10 cellular contexts compared by ENCODE assay signal in genomic region chr19:6233827-6234511, GRCh38. TPM values are rescaled to one million over a fixed set of nuclear protein-coding genes. Genes with fewer than 3 reads are reported as not detected.
DNase-seq lines count a peak whose midpoint lies in the region; FAIRE-seq and TF ChIP-seq lines count a peak whose summit lies in the region.
"Had no signal": no experiment of that assay in that cellular context is flagged by ENCODE, and none has a peak within 500 bp of the region (broad histone marks: within the 10 kb centered on the region; RNA-seq: fewer than 3 reads in every experiment).

No MANE protein-coding gene starts in this region.

- CTCF ChIA-PET in H1 (lab: Charles Lee; ENCODE audit: partially characterized antibody): interaction anchor here (0.6 to 6.0 kb wide), 7 partner anchors 11 to 485 kb away, joined by 3 to 40 read pairs (median 6); no protein-coding TSS in a partner anchor
- CTCF ChIA-PET in CD8-positive, alpha-beta memory T cell (lab: Charles Lee): interaction anchor here (1.3 kb wide), 1 partner anchor 15 kb away, joined by 4 read pairs; no protein-coding TSS in a partner anchor

- H3K36me3 ChIP-seq in BE2C (peaks cover 12% of the 10 kb centered on the region), H1 (ENCODE audit: control insufficient read depth in 2 of 4, insufficient read depth in 4 of 4, low read length in 3 of 4) (peaks cover 0 to 7% (median 3%) of the 10 kb centered on the region in 4 experiments; a peak in 6 of 8 replicates)
- no peaks in the 10 kb centered on the region for H3K36me3 ChIP-seq in CD8-positive, alpha-beta memory T cell (ENCODE audit: insufficient read depth, low read length)

- peaks cover 0 to 83% of the 10 kb centered on the region in 2 experiments; a peak in 3 of 4 replicates for H3K79me2 ChIP-seq in H1 (ENCODE audit: control insufficient read depth in 1 of 2, insufficient read depth in 2 of 2, low read length in 2 of 2)

- FAIRE-seq in H1 (lab: Jason Lieb, UNC): no peak
- no peak for FAIRE-seq in RCC 7860 (lab: Jason Lieb, UNC)

- no peaks in the 10 kb centered on the region for H3K27me3 ChIP-seq in BE2C
- H3K27me3 ChIP-seq in H1 (replicated peaks in 1 of 4; ENCODE audit: control insufficient read depth in 3 of 4, extremely low read depth in 1 of 4, insufficient read depth in 3 of 4, low read length in 3 of 4): no peaks in the 10 kb centered on the region
- no peaks in the 10 kb centered on the region for H3K27me3 ChIP-seq in CD8-positive, alpha-beta memory T cell (ENCODE audit: insufficient read depth, low read length, poor library complexity, severe bottlenecking)

- H3K27ac Mint-ChIP-seq in neural crest cell (ENCODE audit: unreplicated experiment): peak overlapping the region; percentile 43
- peak overlapping the region in 2 of 8 donors; percentile 17 to 43 for H3K27ac Mint-ChIP-seq in CD8-positive, alpha-beta memory T cell

- H3K36me3 Mint-ChIP-seq in neural crest cell (ENCODE audit: low read depth): peaks cover 4% of the 10 kb centered on the region
- H3K36me3 Mint-ChIP-seq in CD8-positive, alpha-beta memory T cell: peaks cover 0 to 22% (median 0%) of the 10 kb centered on the region in 3 donors

- H4K20me1 ChIP-seq in H1 (replicated peaks in 1 of 2; ENCODE audit: control insufficient read depth in 1 of 2, insufficient read depth in 2 of 2, low read length in 2 of 2): peaks cover 24 to 45% of the 10 kb centered on the region in 2 experiments

- no peak overlapping the region for H2BK20ac ChIP-seq in H1 (ENCODE audit: low read length)

- H3K4me3 Mint-ChIP-seq in neural crest cell: no peak overlapping the region
- H3K4me3 Mint-ChIP-seq in CD8-positive, alpha-beta memory T cell: no peak overlapping the region

- H2BK12ac ChIP-seq in H1 (ENCODE audit: low read depth, low read length): no peak overlapping the region

- H3K18ac ChIP-seq in H1 (ENCODE audit: extremely low read depth, low read length): no peak overlapping the region

- H2AK5ac ChIP-seq in H1 (ENCODE audit: low read depth, low read length): no peak overlapping the region

- peaks cover 36% of the 10 kb centered on the region for H3K4me1 ChIP-seq in BE2C
- peaks cover 0 to 10% (median 2%) of the 10 kb centered on the region in 4 experiments; a peak in 3 of 7 replicates for H3K4me1 ChIP-seq in H1 (replicated peaks in 1 of 4; ENCODE audit: control insufficient read depth in 3 of 4, insufficient read depth in 4 of 4, low read length in 3 of 4)
- H3K4me1 ChIP-seq in CD8-positive, alpha-beta memory T cell (ENCODE audit: insufficient read depth, low read length): peaks cover 4% of the 10 kb centered on the region

- POLR2A ChIA-PET in H1 (lab: Charles Lee; ENCODE audit: partially characterized antibody): interaction anchor here (0.5 to 1.2 kb wide), 4 partner anchors 10 to 32 kb away, joined by 3 to 4 read pairs (median 3); no protein-coding TSS in a partner anchor
- POLR2A ChIA-PET in CD8-positive, alpha-beta memory T cell (lab: Charles Lee): no interaction called here

- no peak overlapping the region for H3K4me3 ChIP-seq in BE2C (ENCODE audit: low read depth, low read length)
- H3K4me3 ChIP-seq in H1 (ENCODE audit: extremely low read depth in 1 of 4, insufficient read depth in 2 of 4, low read depth in 3 of 4, low read length in 4 of 4): no peak overlapping the region
- H3K4me3 ChIP-seq in CD8-positive, alpha-beta memory T cell (ENCODE audit: low read length): no peak overlapping the region

- WGBS in H1 (ENCODE audit: extremely low coverage in 1 of 2, insufficient coverage in 1 of 2, insufficient read length in 1 of 2, insufficient replicate concordance in 2 of 2, low coverage in 1 of 2, low lambda C conversion rate in 2 of 2, missing lambda C conversion rate in 1 of 2), 2 experiments: 94% methylated on average over 17 of the region's 21 CpGs; no CpG with 5 or more reads in 1 of the 2 experiments

- H4K5ac ChIP-seq in H1 (ENCODE audit: insufficient read length, low read depth, low read length): no peak overlapping the region

- peaks cover 39% of the 10 kb centered on the region for H3K79me1 ChIP-seq in H1 (ENCODE audit: low read depth, low read length)

- H3K9ac ChIP-seq in H1 (replicated peaks in 1 of 4; ENCODE audit: extremely low read depth in 1 of 4, low read depth in 3 of 4, low read length in 3 of 4): no peak overlapping the region

- peak; percentile 67 for DNase-seq in BE2C
- peak; percentile 51 for DNase-seq in LHCN-M2 (ENCODE audit: low read depth)
- DNase-seq in H1 (ENCODE audit: low read depth in 1 of 2, low spot score in 2 of 2): no peak
- no peak for DNase-seq in neural crest cell (ENCODE audit: low read depth, low spot score)
- DNase-seq in activated effector memory CD4-positive, alpha-beta T cell treated with Interleukin-2 at 50 U/mL for 16 hours: no peak
- DNase-seq in RCC 7860 (ENCODE audit: low spot score): no peak
- no peak for DNase-seq in effector CD8-positive, alpha-beta T cell (lab: John Stamatoyannopoulos, UW)
- no peak for DNase-seq in CD8-positive, alpha-beta memory T cell
- DNase-seq: DND-41, NCI-H446 had no signal

- TF ChIP-seq CTCF in BE2C (IDR thresholded peaks at IDR 0.05; ENCODE audit: low read depth, low read length) (no peak), H1 (IDR thresholded peaks at IDR 0.05; ENCODE audit: control extremely low read depth in 1 of 3, insufficient read depth in 1 of 3, low read depth in 1 of 3, low read length in 3 of 3) (no peak), neural crest cell (conservative IDR thresholded peaks at IDR 0.05) (no peak)

- H4K91ac ChIP-seq in H1 (replicated peaks; ENCODE audit: insufficient read length, low read length): no peak overlapping the region

- no peaks in the 10 kb centered on the region for H3K9me3 Mint-ChIP-seq in neural crest cell
- H3K9me3 Mint-ChIP-seq in CD8-positive, alpha-beta memory T cell: no peaks in the 10 kb centered on the region

- no peaks in the 10 kb centered on the region for H3K27me3 Mint-ChIP-seq in neural crest cell (ENCODE audit: low read depth)
- H3K27me3 Mint-ChIP-seq in CD8-positive, alpha-beta memory T cell: no peaks in the 10 kb centered on the region

- no peak overlapping the region for H2BK15ac ChIP-seq in H1 (ENCODE audit: low read length)

- peak overlapping the region; percentile 10; the same call in 1 of the 2 replicates for H2BK5ac ChIP-seq in H1 (ENCODE audit: low read depth, low read length)

- H3K9me3 ChIP-seq in BE2C (no peaks in the 10 kb centered on the region), H1 (ENCODE audit: insufficient read depth in 2 of 2, low read depth in 1 of 2, low read length in 1 of 2) (no peaks in the 10 kb centered on the region)
- H3K9me3 ChIP-seq in CD8-positive, alpha-beta memory T cell (ENCODE audit: low read length): no peaks in the 10 kb centered on the region

- H3K4me2 ChIP-seq in H1 (ENCODE audit: insufficient read depth in 1 of 2, low read depth in 2 of 2, low read length in 2 of 2): peak overlapping the region in 1 of 2 experiments; percentile 31; a peak in 1 of 4 replicates

- TF ChIP-seq RAD21 in H1 (IDR thresholded peaks at IDR 0.05 in 1 of 2, conservative IDR thresholded peaks at IDR 0.05 in 1 of 2; ENCODE audit: low read depth in 2 of 2, low read length in 2 of 2): no peak

- TF ChIP-seq EP300 in H1 (IDR thresholded peaks at IDR 0.05; ENCODE audit: borderline replicate concordance in 1 of 2, low read depth in 2 of 2, low read length in 2 of 2): no peak

- H3K14ac ChIP-seq in H1 (ENCODE audit: insufficient read length): no peak overlapping the region

- no peak overlapping the region for H2AFZ ChIP-seq in H1 (ENCODE audit: low read length)

- no peak overlapping the region for H3K23ac ChIP-seq in H1 (ENCODE audit: insufficient read length)

- no peak overlapping the region for H3K27ac ChIP-seq in H1 (ENCODE audit: low read depth, low read length)
- H3K27ac ChIP-seq in CD8-positive, alpha-beta memory T cell (ENCODE audit: low read depth, low read length): no peak overlapping the region

- H3K56ac ChIP-seq in H1 (replicated peaks; ENCODE audit: insufficient read length, low read depth, low read length): no peak overlapping the region

- TF ChIP-seq POLR2A in H1 (IDR thresholded peaks at IDR 0.05; ENCODE audit: control extremely low read depth in 1 of 2, low read depth in 2 of 2, low read length in 2 of 2): no peak

- H2BK120ac ChIP-seq in H1 (replicated peaks; ENCODE audit: low read depth, low read length): no peak overlapping the region

- H3K4me1 Mint-ChIP-seq in neural crest cell: peaks cover 35% of the 10 kb centered on the region
- H3K4me1 Mint-ChIP-seq in CD8-positive, alpha-beta memory T cell: peaks cover 28 to 56% (median 43%) of the 10 kb centered on the region in 3 donors

- no peak overlapping the region for H4K8ac ChIP-seq in H1 (ENCODE audit: extremely low read depth, insufficient read depth, low read length)

- H3K4ac ChIP-seq in H1 (replicated peaks; ENCODE audit: insufficient read length, low read depth, low read length): no peak overlapping the region

- H3K23me2 ChIP-seq in H1 (ENCODE audit: low read depth, low read length): peaks cover 4% of the 10 kb centered on the region; the same call in 1 of the 2 replicates

TF ChIP-seq in H1, 55 proteins besides CTCF, POLR2A, EP300 and RAD21:
- TF ChIP-seq KDM4A (IDR thresholded peaks at IDR 0.05; ENCODE audit: low read depth, low read length, severe bottlenecking): no peak
- no peak for TF ChIP-seq E2F6 (IDR thresholded peaks at IDR 0.05)

RNA-seq across cellular contexts. Expression of gene MLLT1, which starts 45.8 kb away (rescaled TPM):
- polyA plus RNA-seq in BE2C (2012; ENCODE audit: insufficient read depth, insufficient read length, low read depth): 146 TPM
- total RNA-seq in LHCN-M2 (2014; rRNA removed) (18.5 and 19.6 TPM in 2 replicates), neural crest cell (86.4 and 96.5 TPM in 2 replicates)
- polyA plus RNA-seq in LHCN-M2 (2012): 31.7 TPM
- total RNA-seq in H1 (2021; fragmentation: NEBNext Ultra II Directional; extraction: Animal tissue kit (Norgen Biotek cat#: 25700)): 42.4 and 45.1 TPM in 2 replicates
- 18.8 and 27.7 TPM in 2 replicates for polyA plus RNA-seq in H1 (2011; rRNA removed)
- 19.7 TPM for polyA plus RNA-seq in H1 (2011; cell fraction: cytosol; rRNA removed)
- polyA plus RNA-seq in H1 (2011; cell fraction: nucleus; rRNA removed): 74.8 TPM
- 24.7 to 35.8 TPM (median 32.5 TPM) in 4 replicates for polyA plus RNA-seq in H1 (2012, experiment 1 of 2)
- polyA plus RNA-seq in H1 (2012, experiment 2 of 2): 17.2 TPM
- 22.0 TPM for polyA plus RNA-seq in H1 (2013, experiment 1 of 2)
- polyA plus RNA-seq in H1 (2013, experiment 2 of 2): 21.5 TPM
- polyA minus RNA-seq in H1 (2011; rRNA and poly(A)+ RNA removed): 7.1 and 12.4 TPM in 2 replicates
- 42.9 TPM for polyA minus RNA-seq in H1 (2011; cell fraction: cytosol; rRNA and poly(A)+ RNA removed)
- polyA minus RNA-seq in H1 (2011; cell fraction: nucleus; rRNA and poly(A)+ RNA removed): 13.2 TPM
- total RNA-seq in CD8-positive, alpha-beta memory T cell: 10 to 100 TPM; 63.9 to 64.2 TPM
- 2.5 TPM for polyA plus RNA-seq in CD8-positive, alpha-beta memory T cell

Comparison
In these comparisons a context has a peak if more than half of its experiments do, and no peak if none do; other contexts are left out.
1. DNase-seq: peak in BE2C (single experiment) and LHCN-M2 (single experiment); none in H1 (0 of 2), neural crest cell (single experiment), activated effector memory CD4-positive, alpha-beta T cell treated with Interleukin-2 at 50 U/mL for 16 hours (single experiment), RCC 7860 (single experiment), effector CD8-positive, alpha-beta T cell (single experiment) and CD8-positive, alpha-beta memory T cell (0 of 5).